ENCODE assay signal across 19 cellular contexts in the genomic region with DNA sequence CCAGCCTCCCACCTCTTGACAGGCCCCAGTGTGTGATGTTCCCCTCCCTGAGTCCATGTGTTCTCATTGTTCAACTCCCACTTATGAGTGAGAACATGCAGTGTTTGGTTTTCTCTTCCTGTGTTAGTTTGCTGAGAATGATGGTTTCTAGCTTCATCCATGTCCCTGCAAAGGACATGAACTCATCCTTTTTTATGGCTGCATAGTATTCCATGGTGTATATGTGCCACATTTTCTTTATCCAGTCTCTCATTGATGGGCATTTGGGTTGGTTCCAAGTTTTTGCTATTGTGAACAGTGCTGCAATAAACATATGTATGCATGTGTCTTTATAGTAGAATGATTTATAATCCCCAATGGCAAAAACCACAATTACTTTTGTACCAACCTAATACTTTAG. TPM values are rescaled to one million over a fixed set of nuclear protein-coding genes. Genes with fewer than 3 reads are reported as not detected.
"Had no signal": no experiment of that assay in that cellular context is flagged by ENCODE, and none has a peak within 500 bp of the region (broad histone marks: within the 10 kb centered on the region; RNA-seq: fewer than 3 reads in every experiment).

No MANE protein-coding gene starts in this region.

RNA-seq across cellular contexts. Expression of a gene that starts 20.6 kb away (rescaled TPM):
- total RNA-seq: kidney; kidney epithelial cell; left cardiac atrium; left colon; left lobe of liver; left ventricle myocardium inferior; left ventricle myocardium superior; liver; lung microvascular endothelial cell; mammary epithelial cell; mesenteric fat pad; mesothelial cell of epicardium; mononuclear cell; mucosa of descending colon; mucosa of gallbladder; myocyte; naive thymus-derived CD4-positive, alpha-beta T cell had no signal
- polyA plus RNA-seq: immature natural killer cell; keratinocyte; liver; mammary epithelial cell; naive thymus-derived CD4-positive, alpha-beta T cell had no signal
